In the genomic region with DNA sequence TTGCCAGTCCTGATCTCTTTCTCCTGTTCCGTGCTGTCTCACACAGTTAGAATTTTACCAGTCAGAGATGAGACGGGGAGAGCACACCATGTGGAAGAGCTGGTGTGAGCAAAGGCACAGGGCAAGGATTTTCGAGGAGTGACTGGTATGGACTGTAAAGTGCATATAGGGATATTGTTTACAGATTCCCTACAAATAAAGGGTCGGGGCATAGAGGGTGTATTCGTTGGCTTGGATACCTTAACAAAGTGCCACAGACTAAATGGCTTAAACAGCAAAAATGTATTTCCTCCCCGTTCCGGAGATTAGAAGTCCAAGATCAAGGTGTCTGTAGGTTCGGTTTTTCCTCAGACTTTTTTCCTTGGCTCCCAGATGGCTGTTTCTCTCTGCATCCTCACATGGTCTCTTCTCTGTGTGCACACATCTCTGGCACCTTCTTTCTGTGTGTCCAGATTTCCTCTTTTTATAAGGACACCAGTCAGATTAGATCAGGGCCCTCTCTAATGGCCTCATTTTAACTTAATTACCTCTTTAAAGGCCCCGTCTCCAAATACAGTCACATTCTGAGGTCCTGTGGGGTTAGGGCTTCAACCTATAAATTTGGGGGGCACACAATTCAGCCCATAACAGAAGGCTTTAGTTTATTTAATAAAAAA, we compare ENCODE assay signal across 1 cellular context.
TF ChIP-seq lines count a peak whose summit lies in the region.

No MANE protein-coding gene starts in this region.

TF ChIP-seq in A549, 52 proteins besides CTCF, POLR2A, EP300 and RAD21:
- TF ChIP-seq ZSCAN20 (CRISPR knock-in tag; IDR thresholded peaks at IDR 0.05) = no peak
- no peak for TF ChIP-seq NR3C1 (IDR thresholded peaks at IDR 0.05)
- TF ChIP-seq POLR2AphosphoS2 (conservative IDR thresholded peaks at IDR 0.05; ENCODE audit: low read length) = no peak
TF ChIP-seq in A549: peak in this region for 0.
